ENCODE assay signal across 8 cellular contexts in the genomic region with DNA sequence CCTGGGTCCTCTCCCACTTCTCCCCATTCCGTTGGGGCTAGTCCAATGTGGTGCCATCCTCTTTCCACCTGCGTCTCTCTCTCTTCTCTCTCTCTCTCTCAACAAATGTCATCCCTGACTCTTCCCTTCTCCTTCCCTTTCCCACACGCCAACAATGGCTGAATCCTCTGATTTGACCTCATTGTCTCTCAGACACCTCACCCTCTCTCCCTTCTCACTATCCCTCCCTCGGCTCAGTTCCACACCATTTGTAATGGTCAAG. TPM values are rescaled to one million over a fixed set of nuclear protein-coding genes. Genes with fewer than 3 reads are reported as not detected.
A peak's percentile ranks its signal among the peaks of the same experiment; 100 is the strongest.
DNase-seq lines count a peak whose midpoint lies in the region; ATAC-seq, FAIRE-seq and TF ChIP-seq lines count a peak whose summit lies in the region.

No MANE protein-coding gene starts in this region.

- intact Hi-C loops in activated T-helper 2 cell treated with anti-CD3 and anti-CD28 coated beads, Interferon-gamma antibody, Interleukin-2, Interleukin-4, amounts not matched to agents 10 μg/mL and 5 μg/mL and 100 μg/mL, durations not matched to agents 14 hours and 24 hours and 36 hours (cut with micrococcal nuclease): loop anchor here (1.0 to 5.0 kb wide), 3 partner anchors 22 to 1020 kb away; a partner anchor contains a TSS

- POLR2A ChIA-PET in SK-N-SH (lab: Yijun Ruan, JAX): interaction anchor here (1.3 to 2.6 kb wide), 3 partner anchors 23 to 1020 kb away, joined by 3 to 39 read pairs (median 5); a partner anchor contains a TSS

- TF ChIP-seq EP300 in SK-N-SH (IDR thresholded peaks at IDR 0.05; ENCODE audit: borderline replicate concordance in 1 of 2, low read depth in 1 of 2, low read length in 1 of 2): no peak

- no peak for FAIRE-seq in keratinocyte (lab: Jason Lieb, UNC)

- H3K9ac ChIP-seq in SK-N-SH (peak overlapping the region; percentile 84), keratinocyte (ENCODE audit: control insufficient read depth, extremely low read depth, insufficient read depth, low read length) (peak overlapping the region; percentile 84)

- no peak for TF ChIP-seq RAD21 in SK-N-SH (IDR thresholded peaks at IDR 0.05; ENCODE audit: low read length)

- ATAC-seq in SK-N-SH treated with all-trans-retinoic acid at 6 μM for 48 hours: no peak
- ATAC-seq in HG03342 (IDR thresholded peaks at IDR 0.05; ENCODE audit: unreplicated experiment): no peak
- no peak for ATAC-seq in HG03469 (IDR thresholded peaks at IDR 0.05; ENCODE audit: unreplicated experiment)

- H3K36me3 ChIP-seq in SK-N-SH (replicated peaks in 1 of 2; ENCODE audit: control insufficient read depth in 1 of 2, insufficient read depth in 2 of 2, low read length in 1 of 2) (peaks cover 0 to 2% of the 10 kb centered on the region in 2 experiments), keratinocyte (ENCODE audit: control insufficient read depth in 2 of 2, extremely low read depth in 1 of 2, insufficient read depth in 2 of 2, low read length in 2 of 2) (no peaks in the 10 kb centered on the region)

- DNase-seq in SK-N-SH (no peak), keratinocyte (ENCODE audit: low read depth, low spot score) (no peak), substantia nigra (lab: John Stamatoyannopoulos, UW) (no peak), NCI-H2107 treated with DMSO at 0.1 percent for 48 hours (lab: John Stamatoyannopoulos, UW; ENCODE audit: unreplicated experiment) (no peak)
- DNase-seq in activated T-helper 2 cell treated with anti-CD3 and anti-CD28 coated beads, Interferon-gamma antibody, Interleukin-2, Interleukin-4, amounts not matched to agents 10 μg/mL and 5 μg/mL and 100 μg/mL, durations not matched to agents 14 hours and 24 hours and 36 hours (ENCODE audit: low spot score): no peak

- peak overlapping the region; percentile 87 to 90 for H3K27ac ChIP-seq in SK-N-SH (ENCODE audit: low read depth in 2 of 2, low read length in 1 of 2)
- peak overlapping the region; percentile 77 for H3K27ac ChIP-seq in keratinocyte (ENCODE audit: control insufficient read depth, insufficient read depth, low read length)
- H3K27ac ChIP-seq in substantia nigra (ENCODE audit: low read depth, low read length, poor library complexity, severe bottlenecking): peak overlapping the region; percentile 94

- H3K79me2 ChIP-seq in SK-N-SH (ENCODE audit: insufficient read depth): peaks cover 5% of the 10 kb centered on the region; the same call in 1 of the 2 replicates
- H3K79me2 ChIP-seq in keratinocyte (ENCODE audit: control insufficient read depth, insufficient read depth, low read length): peaks cover 2% of the 10 kb centered on the region

- H3F3A ChIP-seq in SK-N-SH (replicated peaks; ENCODE audit: insufficient read depth): peaks cover 8% of the 10 kb centered on the region

- H3K9me2 ChIP-seq in SK-N-SH: no peaks in the 10 kb centered on the region

- CTCF ChIA-PET in SK-N-SH (lab: Yijun Ruan, JAX): interaction anchor here (1.0 to 2.6 kb wide), 4 partner anchors 9 to 15 kb away, joined by 3 to 8 read pairs (median 4); no protein-coding TSS in a partner anchor

- H3K4me3 ChIP-seq in SK-N-SH (ENCODE audit: low read depth in 2 of 2, low read length in 1 of 2) (peak overlapping the region; percentile 90 to 91), keratinocyte (ENCODE audit: control insufficient read depth in 2 of 3, extremely low read depth in 1 of 3, insufficient read depth in 2 of 3, low read depth in 1 of 3, low read length in 3 of 3) (peak overlapping the region; percentile 78 to 88 (median 86))

- peaks cover 10% of the 10 kb centered on the region for H3K4me1 Mint-ChIP-seq in activated T-helper 2 cell treated with anti-CD3 and anti-CD28 coated beads, Interferon-gamma antibody, Interleukin-2, Interleukin-4, amounts not matched to agents 10 μg/mL and 5 μg/mL and 100 μg/mL, durations not matched to agents 14 hours and 24 hours and 36 hours (ENCODE audit: low read depth)

- peak overlapping the region; percentile 89 for H3K27ac Mint-ChIP-seq in activated T-helper 2 cell treated with anti-CD3 and anti-CD28 coated beads, Interferon-gamma antibody, Interleukin-2, Interleukin-4, amounts not matched to agents 10 μg/mL and 5 μg/mL and 100 μg/mL, durations not matched to agents 14 hours and 24 hours and 36 hours

- no peaks in the 10 kb centered on the region for H3K9me1 ChIP-seq in keratinocyte (ENCODE audit: control insufficient read depth, extremely low read depth, insufficient read depth, low read length)

- dilution Hi-C loops in keratinocyte (cut with MboI; ENCODE audit: extremely low pct_ligation_motif_present, low sequenced_read_pairs): no loop called here

- H3K9me3 ChIP-seq in SK-N-SH (no peaks in the 10 kb centered on the region), keratinocyte (ENCODE audit: control insufficient read depth, low read depth, low read length) (no peaks in the 10 kb centered on the region)

- no peaks in the 10 kb centered on the region for H3K9me3 Mint-ChIP-seq in activated T-helper 2 cell treated with anti-CD3 and anti-CD28 coated beads, Interferon-gamma antibody, Interleukin-2, Interleukin-4, amounts not matched to agents 10 μg/mL and 5 μg/mL and 100 μg/mL, durations not matched to agents 14 hours and 24 hours and 36 hours

- H3K27me3 ChIP-seq in SK-N-SH (ENCODE audit: insufficient read depth) (no peaks in the 10 kb centered on the region), keratinocyte (ENCODE audit: control insufficient read depth, extremely low read depth, insufficient read depth, low read length) (no peaks in the 10 kb centered on the region)

- 54% methylated on average over 4 of the region's 4 CpGs for WGBS in SK-N-SH (ENCODE audit: low lambda C conversion rate)

- H3K27me3 Mint-ChIP-seq in activated T-helper 2 cell treated with anti-CD3 and anti-CD28 coated beads, Interferon-gamma antibody, Interleukin-2, Interleukin-4, amounts not matched to agents 10 μg/mL and 5 μg/mL and 100 μg/mL, durations not matched to agents 14 hours and 24 hours and 36 hours (ENCODE audit: low read depth): no peaks in the 10 kb centered on the region

- peaks cover 4% of the 10 kb centered on the region for H3K36me3 Mint-ChIP-seq in activated T-helper 2 cell treated with anti-CD3 and anti-CD28 coated beads, Interferon-gamma antibody, Interleukin-2, Interleukin-4, amounts not matched to agents 10 μg/mL and 5 μg/mL and 100 μg/mL, durations not matched to agents 14 hours and 24 hours and 36 hours (ENCODE audit: low read depth)

- H3K4me2 ChIP-seq in SK-N-SH (peak overlapping the region; percentile 86), keratinocyte (ENCODE audit: control insufficient read depth, extremely low read depth, insufficient read depth, low read depth, low read length) (peak overlapping the region; percentile 94)

- no peak for TF ChIP-seq CTCF in SK-N-SH (IDR thresholded peaks at IDR 0.05)
- TF ChIP-seq CTCF in keratinocyte (optimal IDR thresholded peaks at IDR 0.05 in 1 of 3, IDR thresholded peaks at IDR 0.05 in 1 of 3, conservative IDR thresholded peaks at IDR 0.05 in 1 of 3; ENCODE audit: extremely low read depth in 1 of 3, insufficient read depth in 2 of 3, low read length in 3 of 3): no peak

- no peaks in the 10 kb centered on the region for H4K20me1 ChIP-seq in SK-N-SH (ENCODE audit: insufficient read depth)
- no peaks in the 10 kb centered on the region for H4K20me1 ChIP-seq in keratinocyte (ENCODE audit: control insufficient read depth, extremely low read depth, insufficient read depth, low read length)

- peaks cover 5 to 8% of the 10 kb centered on the region in 2 experiments; a peak in 2 of 4 replicates for H3K4me1 ChIP-seq in SK-N-SH (ENCODE audit: control insufficient read depth in 1 of 2, insufficient read depth in 2 of 2, low read depth in 1 of 2, low read length in 1 of 2)
- peaks cover 6% of the 10 kb centered on the region for H3K4me1 ChIP-seq in keratinocyte (ENCODE audit: control insufficient read depth, extremely low read depth, insufficient read depth, low read length)

- H3K4me3 Mint-ChIP-seq in activated T-helper 2 cell treated with anti-CD3 and anti-CD28 coated beads, Interferon-gamma antibody, Interleukin-2, Interleukin-4, amounts not matched to agents 10 μg/mL and 5 μg/mL and 100 μg/mL, durations not matched to agents 14 hours and 24 hours and 36 hours (ENCODE audit: low read depth): peak overlapping the region; percentile 94

- H2AFZ ChIP-seq in SK-N-SH (ENCODE audit: low read depth): peak overlapping the region; percentile 96
- peak overlapping the region; percentile 94 for H2AFZ ChIP-seq in keratinocyte (ENCODE audit: control insufficient read depth, low read length)

TF ChIP-seq in SK-N-SH, 30 proteins besides CTCF, POLR2A, EP300 and RAD21 (continues in another document):
- TF ChIP-seq NFIC (IDR thresholded peaks at IDR 0.05; ENCODE audit: borderline replicate concordance): no peak

RNA-seq across cellular contexts. Expression of a gene that starts 0.6 kb away (rescaled TPM):
- polyA plus RNA-seq in SK-N-SH (2012; rRNA removed) (3.2 and 5.5 TPM in 2 replicates), keratinocyte (6.3 to 8.4 TPM (median 7.7 TPM) in 3 replicates)
- 3.4 and 3.7 TPM in 2 replicates for polyA plus RNA-seq in SK-N-SH (2012; cell fraction: cytosol; rRNA removed)
- 8.0 and 14.1 TPM in 2 replicates for polyA plus RNA-seq in SK-N-SH (2012; cell fraction: nucleus; rRNA removed)
- total RNA-seq in activated T-helper 2 cell treated with anti-CD3 and anti-CD28 coated beads, Interferon-gamma antibody, Interleukin-2, Interleukin-4, amounts not matched to agents 10 μg/mL and 5 μg/mL and 100 μg/mL, durations not matched to agents 14 hours and 24 hours and 36 hours: 6.1 and 6.8 TPM in 2 replicates
- polyA plus RNA-seq in keratinocyte (2011; ENCODE audit: low read depth): 3.3 TPM
- 3.4 and 5.6 TPM in 2 replicates for polyA plus RNA-seq in keratinocyte (2011; cell fraction: cytosol; rRNA removed)
- polyA plus RNA-seq in keratinocyte (2011; cell fraction: nucleus; rRNA removed): 13.7 TPM in 2 replicates
- polyA plus RNA-seq in keratinocyte (2012; ENCODE audit: low replicate concordance): 4.7 and 6.9 TPM in 2 replicates
- polyA minus RNA-seq in keratinocyte: 3.6 to 6.8 TPM (median 6.5 TPM) in 3 replicates
- 4.2 TPM for polyA minus RNA-seq in keratinocyte (2011; cell fraction: cytosol; rRNA and poly(A)+ RNA removed)
- polyA minus RNA-seq in keratinocyte (2011; cell fraction: nucleus; rRNA and poly(A)+ RNA removed): 5.3 and 9.8 TPM in 2 replicates

RNA-seq across cellular contexts. Expression of a gene that starts 22.8 kb away (rescaled TPM):
- polyA plus RNA-seq in SK-N-SH (2012; rRNA removed) (10.6 and 14.0 TPM in 2 replicates), keratinocyte (27.7 to 37.3 TPM (median 28.7 TPM) in 3 replicates)
- polyA plus RNA-seq in SK-N-SH (2012; cell fraction: cytosol; rRNA removed): 15.9 and 17.4 TPM in 2 replicates
- polyA plus RNA-seq in SK-N-SH (2012; cell fraction: nucleus; rRNA removed): 9.2 and 19.3 TPM in 2 replicates
- total RNA-seq in activated T-helper 2 cell treated with anti-CD3 and anti-CD28 coated beads, Interferon-gamma antibody, Interleukin-2, Interleukin-4, amounts not matched to agents 10 μg/mL and 5 μg/mL and 100 μg/mL, durations not matched to agents 14 hours and 24 hours and 36 hours: 32.5 and 32.6 TPM in 2 replicates
- polyA plus RNA-seq in keratinocyte (2011; ENCODE audit: low read depth): 107 TPM
- polyA plus RNA-seq in keratinocyte (2011; cell fraction: cytosol; rRNA removed): 20.5 and 41.7 TPM in 2 replicates
- polyA plus RNA-seq in keratinocyte (2011; cell fraction: nucleus; rRNA removed): 25.1 and 27.6 TPM in 2 replicates
- polyA plus RNA-seq in keratinocyte (2012; ENCODE audit: low replicate concordance): 23.8 and 24.2 TPM in 2 replicates
- 9.7 to 56.5 TPM (median 36.9 TPM) in 3 replicates for polyA minus RNA-seq in keratinocyte
- polyA minus RNA-seq in keratinocyte (2011; cell fraction: cytosol; rRNA and poly(A)+ RNA removed): 28.8 TPM
- 24.4 and 44.0 TPM in 2 replicates for polyA minus RNA-seq in keratinocyte (2011; cell fraction: nucleus; rRNA and poly(A)+ RNA removed)
